ENCODE assay signal across 11 cellular contexts in the genomic region with DNA sequence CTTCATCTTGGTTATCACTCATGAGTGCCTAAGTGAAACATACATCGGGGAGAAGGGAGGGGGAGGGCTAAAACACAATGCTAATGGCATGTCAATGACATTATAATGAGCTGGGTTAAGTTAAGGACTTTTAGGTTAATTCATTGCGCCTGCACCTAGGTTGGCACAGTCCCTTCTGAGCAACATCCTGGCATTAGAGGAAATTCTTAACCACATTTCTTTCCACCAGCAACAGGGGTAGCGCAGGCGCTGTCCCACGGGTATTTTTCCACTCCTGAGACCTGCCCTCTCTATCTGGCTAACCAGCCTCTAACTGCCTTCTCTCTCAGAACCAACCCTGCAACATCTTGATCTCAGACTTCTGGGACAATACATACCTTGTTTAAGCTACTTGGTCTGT. TPM values are rescaled to one million over a fixed set of nuclear protein-coding genes. Genes with fewer than 3 reads are reported as not detected.
A peak's percentile ranks its signal among the peaks of the same experiment; 100 is the strongest.
DNase-seq lines count a peak whose midpoint lies in the region; ATAC-seq and TF ChIP-seq lines count a peak whose summit lies in the region.
"Had no signal": no experiment of that assay in that cellular context is flagged by ENCODE, and none has a peak within 500 bp of the region (broad histone marks: within the 10 kb centered on the region; RNA-seq: fewer than 3 reads in every experiment).

No MANE protein-coding gene starts in this region.

- intact Hi-C loops in activated B cell treated with CpG ODN at 0.5 μM for 24 hours (cut with micrococcal nuclease), result no loop called here
- intact Hi-C loops in naive thymus-derived CD4-positive, alpha-beta T cell (cut with micrococcal nuclease), result loop anchor here in 1 of 2 donors (2.0 kb wide), 1 partner anchor 76 kb away; no protein-coding TSS in a partner anchor

- no peaks in the 10 kb centered on the region for H3K36me3 ChIP-seq in naive thymus-derived CD4-positive, alpha-beta T cell (ENCODE audit: control insufficient read depth in 2 of 3, insufficient read depth in 3 of 3, low read length in 3 of 3)
- H3K36me3 ChIP-seq: heart right ventricle had no signal

- peak; percentile 21 for DNase-seq in activated T-cell treated with anti-CD3 and anti-CD28 coated beads for 1 hour (ENCODE audit: low read depth)
- no peak for DNase-seq in activated T-cell treated with anti-CD3 and anti-CD28 coated beads, Interleukin-2, amount 50 U/mL, for 1 hour
- DNase-seq in activated B cell treated with CpG ODN at 0.5 μM for 24 hours, result no peak
- peak in 5 of 9 donors; percentile 5 to 49 (median 26) for DNase-seq in naive thymus-derived CD4-positive, alpha-beta T cell
- DNase-seq in stimulated activated naive CD8-positive, alpha-beta T cell treated with anti-CD3 and anti-CD28 coated beads, Interleukin-15, Interleukin-2, amounts not matched to agents 100 U/mL and 50 U/mL, for 24 hours, result peak; percentile 53
- DNase-seq in NCI-H526 treated with DMSO at 0.1 percent for 48 hours (lab: John Stamatoyannopoulos, UW), result no peak
- DNase-seq in RWPE1 (ENCODE audit: low spot score), result no peak
- DNase-seq in iPS-NIHi11 (ENCODE audit: low spot score), result no peak
- DNase-seq: GOT3, heart right ventricle, T-helper 9 cell had no signal

- H3K27me3 Mint-ChIP-seq in activated B cell treated with CpG ODN at 0.5 μM for 24 hours, result peaks cover 4% of the 10 kb centered on the region
- no peaks in the 10 kb centered on the region for H3K27me3 Mint-ChIP-seq in naive thymus-derived CD4-positive, alpha-beta T cell

- H3K36me3 Mint-ChIP-seq in activated B cell treated with CpG ODN at 0.5 μM for 24 hours (ENCODE audit: low read depth), result no peaks in the 10 kb centered on the region
- no peaks in the 10 kb centered on the region for H3K36me3 Mint-ChIP-seq in naive thymus-derived CD4-positive, alpha-beta T cell

- peak overlapping the region; percentile 37 for H3K27ac ChIP-seq in naive thymus-derived CD4-positive, alpha-beta T cell (ENCODE audit: low read depth, low read length)
- H3K27ac ChIP-seq in RWPE1, result no peak overlapping the region
- H3K27ac ChIP-seq: heart right ventricle had no signal

- ATAC-seq in activated B cell treated with CpG ODN at 0.5 μM for 24 hours (ENCODE audit: low read depth), result peak; percentile 21
- ATAC-seq in naive thymus-derived CD4-positive, alpha-beta T cell, result peak; percentile 56
- ATAC-seq in stimulated activated naive CD8-positive, alpha-beta T cell treated with anti-CD3 and anti-CD28 coated beads, Interleukin-15, Interleukin-2, amounts not matched to agents 100 U/mL and 50 U/mL, for 24 hours, result peak; percentile 90

- no peak overlapping the region for H3K27ac Mint-ChIP-seq in activated B cell treated with CpG ODN at 0.5 μM for 24 hours
- peak overlapping the region in 5 of 9 donors; percentile 23 to 81 (median 51) for H3K27ac Mint-ChIP-seq in naive thymus-derived CD4-positive, alpha-beta T cell

- TF ChIP-seq CTCF in activated B cell treated with CpG ODN at 0.5 μM for 24 hours (IDR thresholded peaks at IDR 0.05) (no peak), RWPE1 (conservative IDR thresholded peaks at IDR 0.05; ENCODE audit: low read depth) (no peak)

- H3K27me3 ChIP-seq in naive thymus-derived CD4-positive, alpha-beta T cell (ENCODE audit: control insufficient read depth in 2 of 2, insufficient read depth in 2 of 2, low read length in 2 of 2), result peaks cover 0 to 3% of the 10 kb centered on the region in 2 donors
- H3K27me3 ChIP-seq: heart right ventricle had no signal

- POLR2A ChIA-PET in activated B cell treated with CpG ODN at 0.5 μM for 24 hours (lab: Charles Lee), result no interaction called here
- POLR2A ChIA-PET in naive thymus-derived CD4-positive, alpha-beta T cell (lab: Charles Lee), result no interaction called here
- POLR2A ChIA-PET in RWPE1 (lab: Yijun Ruan, JAX; ENCODE audit: low non-redundant PET), result no interaction called here

- no peak overlapping the region for H3K4me3 Mint-ChIP-seq in activated B cell treated with CpG ODN at 0.5 μM for 24 hours
- H3K4me3 Mint-ChIP-seq in naive thymus-derived CD4-positive, alpha-beta T cell, result peak overlapping the region in 9 of 10 donors; percentile 3 to 69 (median 49)

- peaks cover 14% of the 10 kb centered on the region for H3K4me1 Mint-ChIP-seq in activated B cell treated with CpG ODN at 0.5 μM for 24 hours
- peaks cover 9 to 49% (median 37%) of the 10 kb centered on the region in 7 donors for H3K4me1 Mint-ChIP-seq in naive thymus-derived CD4-positive, alpha-beta T cell

- H3K4me3 ChIP-seq in naive thymus-derived CD4-positive, alpha-beta T cell (ENCODE audit: low read length), result no peak overlapping the region
- H3K4me3 ChIP-seq: heart right ventricle had no signal

- H3K9me3 ChIP-seq in naive thymus-derived CD4-positive, alpha-beta T cell (ENCODE audit: control insufficient read depth in 2 of 3, low read length in 3 of 3), result no peaks in the 10 kb centered on the region
- H3K9me3 ChIP-seq: heart right ventricle had no signal

- H3K9me3 Mint-ChIP-seq in activated B cell treated with CpG ODN at 0.5 μM for 24 hours, result no peaks in the 10 kb centered on the region
- H3K9me3 Mint-ChIP-seq in naive thymus-derived CD4-positive, alpha-beta T cell, result peaks cover 0 to 11% (median 0%) of the 10 kb centered on the region in 11 donors

- CTCF ChIA-PET in activated B cell treated with CpG ODN at 0.5 μM for 24 hours (lab: Charles Lee) (no interaction called here), RWPE1 (lab: Yijun Ruan, JAX) (no interaction called here)
- CTCF ChIA-PET in naive thymus-derived CD4-positive, alpha-beta T cell (lab: Charles Lee), result no interaction called here

- peaks cover 0 to 19% of the 10 kb centered on the region in 2 donors for H3K4me1 ChIP-seq in naive thymus-derived CD4-positive, alpha-beta T cell (ENCODE audit: control insufficient read depth in 2 of 2, insufficient read depth in 2 of 2, low read length in 2 of 2)

RNA-seq across cellular contexts. Expression of a gene that starts 39.0 kb away (rescaled TPM):
- total RNA-seq in activated B cell treated with CpG ODN at 0.5 μM for 24 hours, result not detected in 2 replicates
- total RNA-seq in naive thymus-derived CD4-positive, alpha-beta T cell, result 1 to 10 TPM in 1 of 5 experiments, under 1 TPM in 1, not detected in 3; 0.13 to 2.6 TPM
- polyA plus RNA-seq in naive thymus-derived CD4-positive, alpha-beta T cell, result not detected

Comparison
In these comparisons a context has a peak if more than half of its experiments do, and no peak if none do; other contexts are left out.
1. DNase-seq: peak in activated T-cell treated with anti-CD3 and anti-CD28 coated beads for 1 hour (single experiment), naive thymus-derived CD4-positive, alpha-beta T cell (5 of 9) and stimulated activated naive CD8-positive, alpha-beta T cell treated with anti-CD3 and anti-CD28 coated beads, Interleukin-15, Interleukin-2, amounts not matched to agents 100 U/mL and 50 U/mL, for 24 hours (single experiment); none in activated T-cell treated with anti-CD3 and anti-CD28 coated beads, Interleukin-2, amount 50 U/mL, for 1 hour (single experiment), activated B cell treated with CpG ODN at 0.5 μM for 24 hours (single experiment), NCI-H526 treated with DMSO at 0.1 percent for 48 hours (single experiment), RWPE1 (single experiment) and iPS-NIHi11 (single experiment).
2. ATAC-seq: peak in every context shown above with its lines; median percentile 90 in stimulated activated naive CD8-positive, alpha-beta T cell treated with anti-CD3 and anti-CD28 coated beads, Interleukin-15, Interleukin-2, amounts not matched to agents 100 U/mL and 50 U/mL, for 24 hours; 56 in naive thymus-derived CD4-positive, alpha-beta T cell; 21 in activated B cell treated with CpG ODN at 0.5 μM for 24 hours.